In the genomic region with DNA sequence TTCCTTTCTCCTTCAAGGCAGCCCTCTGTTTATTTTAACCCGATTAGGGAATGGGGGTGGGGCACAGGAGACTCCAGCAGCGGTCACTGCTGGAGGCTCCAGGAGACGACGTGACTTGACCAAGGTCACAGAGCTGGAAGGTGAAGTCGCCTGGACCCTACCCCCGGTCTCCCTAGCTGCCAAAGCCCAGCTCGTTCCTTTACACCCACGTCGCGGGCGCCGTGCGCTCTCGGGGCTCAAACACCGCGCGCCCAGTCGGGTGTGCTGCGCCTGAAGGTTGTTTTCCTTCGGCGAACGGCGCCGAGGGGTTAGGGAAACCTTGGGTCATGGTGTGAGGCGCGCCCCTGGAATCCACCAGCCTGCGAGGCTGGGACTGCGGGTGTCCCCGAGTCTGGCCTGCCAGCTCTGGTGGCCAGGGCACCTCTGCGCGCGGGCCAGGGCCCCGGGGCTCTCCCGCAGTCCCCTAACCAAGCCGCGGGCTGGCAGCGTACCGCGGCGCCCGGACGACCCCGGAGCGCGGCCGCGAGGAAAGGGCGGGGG, we compare ENCODE assay signal across 8 cellular contexts. TPM values are rescaled to one million over a fixed set of nuclear protein-coding genes. Genes with fewer than 3 reads are reported as not detected.
DNase-seq lines count a peak whose midpoint lies in the region; ATAC-seq, FAIRE-seq and TF ChIP-seq lines count a peak whose summit lies in the region.

No MANE protein-coding gene starts in this region.

- DNase-seq in CD4-positive, CD25-positive, alpha-beta regulatory T cell, result no peak
- DNase-seq in HEK293T (ENCODE audit: extremely low spot score) (no peak), GM12878 (ENCODE audit: low read depth, low spot score) (no peak), natural killer cell (no peak), GM03348 (ENCODE audit: low spot score) (no peak), left lung (no peak)

- no peak for FAIRE-seq in GM12878 (lab: Jason Lieb, UNC)

- no TSS peak for BruUV-seq in GM12878 (replicated peaks; lab: Mats Ljungman, UMichigan)

- TF ChIP-seq CTCF in GM12878 (IDR thresholded peaks at IDR 0.05 in 2 of 3, conservative IDR thresholded peaks at IDR 0.05 in 1 of 3; ENCODE audit: control insufficient read depth in 2 of 3, extremely low read depth in 1 of 3, insufficient read depth in 1 of 3, low read depth in 3 of 3, low read length in 3 of 3) (no peak), natural killer cell (IDR thresholded peaks at IDR 0.05) (no peak), left lung (IDR thresholded peaks at IDR 0.05) (no peak)

- TF ChIP-seq POLR2A in GM12878 (IDR thresholded peaks at IDR 0.05; ENCODE audit: low read depth, low read length), result no peak

- no peaks in the 10 kb centered on the region for H4K20me1 ChIP-seq in GM12878 (ENCODE audit: control insufficient read depth, insufficient read depth)

- H3K36me3 Mint-ChIP-seq in CD4-positive, CD25-positive, alpha-beta regulatory T cell, result no peaks in the 10 kb centered on the region
- no peaks in the 10 kb centered on the region for H3K36me3 Mint-ChIP-seq in natural killer cell

- H3K9ac ChIP-seq in GM12878 (ENCODE audit: control insufficient read depth, insufficient read depth, low read length), result no peak overlapping the region

- H3K27me3 Mint-ChIP-seq in CD4-positive, CD25-positive, alpha-beta regulatory T cell, result peaks cover 66% of the 10 kb centered on the region
- peaks cover 57 to 62% of the 10 kb centered on the region in 2 donors for H3K27me3 Mint-ChIP-seq in natural killer cell (ENCODE audit: low read depth in 2 of 2)

- H3K9me3 Mint-ChIP-seq in CD4-positive, CD25-positive, alpha-beta regulatory T cell, result peaks cover 0 to 6% (median 0%) of the 10 kb centered on the region in 7 donors
- H3K9me3 Mint-ChIP-seq in natural killer cell, result no peaks in the 10 kb centered on the region

- in situ Hi-C loops in GM12878 (cut with MboI), result no loop called here

- H3K4me3 Mint-ChIP-seq in CD4-positive, CD25-positive, alpha-beta regulatory T cell, result peak overlapping the region; percentile 53 to 87 (median 72)
- H3K4me3 Mint-ChIP-seq in natural killer cell, result peak overlapping the region; percentile 60

- H2AFZ ChIP-seq in GM12878 (ENCODE audit: control insufficient read depth, low read depth, low read length), result no peak overlapping the region

- RAD21 ChIA-PET in GM12878 (lab: Charles Lee; ENCODE audit: unreplicated experiment), result no interaction called here

- no peak overlapping the region for H3K27ac Mint-ChIP-seq in CD4-positive, CD25-positive, alpha-beta regulatory T cell
- H3K27ac Mint-ChIP-seq in natural killer cell, result no peak overlapping the region

- H3K79me2 ChIP-seq in GM12878 (ENCODE audit: control insufficient read depth, insufficient read depth, low read length), result no peaks in the 10 kb centered on the region

- WGBS in GM12878 (ENCODE audit: insufficient coverage, insufficient replicate concordance, low lambda C conversion rate, missing lambda C conversion rate), result 20% methylated on average over 47 of the region's 48 CpGs

- TF ChIP-seq EP300 in GM12878 (IDR thresholded peaks at IDR 0.05; ENCODE audit: borderline replicate concordance in 1 of 2, control insufficient read depth in 1 of 2, low read depth in 2 of 2, low read length in 2 of 2), result no peak

- POLR2A ChIA-PET in HEK293T (lab: Yijun Ruan, JAX) (no interaction called here), GM12878 (lab: Charles Lee) (no interaction called here)

- H3K27me3 ChIP-seq in CD4-positive, CD25-positive, alpha-beta regulatory T cell (ENCODE audit: control insufficient read depth, insufficient read depth, low read length), result peaks cover 15% of the 10 kb centered on the region
- peaks cover 4 to 17% of the 10 kb centered on the region in 2 experiments; a peak in 3 of 4 replicates for H3K27me3 ChIP-seq in GM12878 (replicated peaks in 1 of 2; ENCODE audit: control insufficient read depth in 2 of 2, insufficient read depth in 2 of 2, low read length in 1 of 2)
- peaks cover 36 to 94% of the 10 kb centered on the region in 2 donors for H3K27me3 ChIP-seq in left lung

- no peak overlapping the region for H3K4me2 ChIP-seq in GM12878 (ENCODE audit: control insufficient read depth, insufficient read depth)

- no peak for ATAC-seq in CD4-positive, CD25-positive, alpha-beta regulatory T cell (ENCODE audit: low read depth in 2 of 2)
- ATAC-seq in GM12878, result no peak
- ATAC-seq in natural killer cell, result peak in 1 of 3 donors; percentile 20
- no peak for ATAC-seq in GM21526 (IDR thresholded peaks at IDR 0.05; ENCODE audit: low FRiP score, unreplicated experiment)
- ATAC-seq in HG03565 (IDR thresholded peaks at IDR 0.05; ENCODE audit: unreplicated experiment), result no peak
- ATAC-seq in left lung, result no peak

- TF ChIP-seq RAD21 in GM12878 (IDR thresholded peaks at IDR 0.05; ENCODE audit: insufficient read depth, low read depth, low read length), result no peak

- H3K9me3 ChIP-seq in CD4-positive, CD25-positive, alpha-beta regulatory T cell (ENCODE audit: control insufficient read depth in 2 of 2, low read length in 2 of 2), result no peaks in the 10 kb centered on the region
- H3K9me3 ChIP-seq in GM12878 (replicated peaks; ENCODE audit: control insufficient read depth, insufficient read depth, low read length) (no peaks in the 10 kb centered on the region), left lung (no peaks in the 10 kb centered on the region)

- CTCF ChIA-PET in HEK293T (lab: Yijun Ruan, JAX), result interaction anchor here (1.0 kb wide), 1 partner anchor 117 kb away, joined by 3 read pairs; no protein-coding TSS in a partner anchor
- CTCF ChIA-PET in GM12878 (lab: Yijun Ruan, JAX), result no interaction called here

- intact Hi-C loops in GM12878 (cut with micrococcal nuclease; ENCODE audit: unreplicated experiment) (loop anchor here (10.0 kb wide), 1 partner anchor 145 kb away; no protein-coding TSS in a partner anchor), natural killer cell (cut with micrococcal nuclease) (no loop called here), left lung (cut with DNase I) (no loop called here)

- H3K4me1 ChIP-seq in CD4-positive, CD25-positive, alpha-beta regulatory T cell (ENCODE audit: control insufficient read depth, insufficient read depth, low read length, poor library complexity, severe bottlenecking), result peaks cover 16% of the 10 kb centered on the region
- H3K4me1 ChIP-seq in GM12878 (ENCODE audit: control insufficient read depth, insufficient read depth, low read length) (no peaks in the 10 kb centered on the region), left lung (peaks cover 0 to 16% of the 10 kb centered on the region in 2 donors)

- H3K4me1 Mint-ChIP-seq in CD4-positive, CD25-positive, alpha-beta regulatory T cell, result peaks cover 0 to 23% (median 9%) of the 10 kb centered on the region in 4 donors
- peaks cover 5 to 12% of the 10 kb centered on the region in 2 donors for H3K4me1 Mint-ChIP-seq in natural killer cell

- H3K36me3 ChIP-seq in CD4-positive, CD25-positive, alpha-beta regulatory T cell (ENCODE audit: control insufficient read depth, insufficient read depth, low read length), result no peaks in the 10 kb centered on the region
- H3K36me3 ChIP-seq in GM12878 (ENCODE audit: control insufficient read depth in 2 of 2, insufficient read depth in 2 of 2, low read length in 1 of 2) (no peaks in the 10 kb centered on the region), left lung (no peaks in the 10 kb centered on the region)

- no peak overlapping the region for H3K27ac ChIP-seq in CD4-positive, CD25-positive, alpha-beta regulatory T cell (ENCODE audit: insufficient read depth, low read length, poor library complexity, severe bottlenecking)
- H3K27ac ChIP-seq in GM12878 (ENCODE audit: control insufficient read depth, insufficient read depth) (no peak overlapping the region), left lung (no peak overlapping the region)

- no peak overlapping the region for H3K4me3 ChIP-seq in CD4-positive, CD25-positive, alpha-beta regulatory T cell (ENCODE audit: low read depth, low read length)
- no peak overlapping the region for H3K4me3 ChIP-seq in GM12878
- H3K4me3 ChIP-seq in left lung, result peak overlapping the region in 1 of 2 donors; percentile 23

- SMC1A ChIA-PET in GM12878 (lab: Charles Lee; ENCODE audit: uncharacterized antibody, unreplicated experiment), result no interaction called here

TF ChIP-seq in HEK293T, 16 proteins besides CTCF, POLR2A, EP300 and RAD21:
- TF ChIP-seq SUZ12 (IDR thresholded peaks at IDR 0.05), result no peak
- no peak for TF ChIP-seq FOXM1 (IDR thresholded peaks at IDR 0.05; ENCODE audit: borderline replicate concordance)
- no peak for TF ChIP-seq BHLHE40 (IDR thresholded peaks at IDR 0.05; ENCODE audit: borderline replicate concordance)
- 0 out of 2 replicates have a peak, but pooled peaks have one; percentile 20 for TF ChIP-seq LEF1 (IDR thresholded peaks at IDR 0.05; ENCODE audit: borderline replicate concordance)
- TF ChIP-seq FOXK2 (IDR thresholded peaks at IDR 0.05), result no peak
- TF ChIP-seq SP1 (IDR thresholded peaks at IDR 0.05), result no peak

TF ChIP-seq in GM12878, 131 proteins besides CTCF, POLR2A, EP300 and RAD21 (continues in another document):
- TF ChIP-seq HDAC6 (IDR thresholded peaks at IDR 0.05; ENCODE audit: unreplicated experiment), result peak; percentile 71

RNA-seq across cellular contexts. Expression of a gene that starts 0.7 kb away (rescaled TPM):
- not detected for total RNA-seq in CD4-positive, CD25-positive, alpha-beta regulatory T cell
- polyA plus RNA-seq in CD4-positive, CD25-positive, alpha-beta regulatory T cell, result not detected
- total RNA-seq in GM12878 (2013; cell fraction: nucleolus; rRNA removed), result not detected in 2 replicates
- total RNA-seq in GM12878 (2014; rRNA removed) (not detected in 2 replicates), GM12878 (2014; rRNA removed; fragmentation: Illumina TruSeq; extraction: Trizol) (not detected in 2 replicates), GM12878 (2021) (not detected in 2 replicates), natural killer cell (not detected), left lung (under 1 TPM in 1 of 2 donors, not detected in 1; 0.24 TPM)
- polyA plus RNA-seq in GM12878 (2011; ENCODE audit: low read depth), result not detected
- polyA plus RNA-seq in GM12878 (2011; rRNA removed) (not detected in 2 replicates), GM12878 (2014; fragmentation: Illumina TruSeq; extraction: Trizol) (not detected in 2 replicates), GM12878 (2014; fragmentation: Nextera tagmentation; extraction: Ambion mirVana) (not detected), GM12878 (2014; rRNA removed) (not detected in 2 replicates), GM12878 (2016; fragmentation: Nextera tagmentation; extraction: Ambion mirVana) (not detected)
- polyA plus RNA-seq in GM12878 (2011; cell fraction: cytosol; rRNA removed), result not detected in 2 replicates
- polyA plus RNA-seq in GM12878 (2011; cell fraction: nucleus; rRNA removed), result not detected in 2 replicates
- polyA plus RNA-seq in GM12878 (2012), result not detected in 2 replicates
- not detected in 2 replicates for polyA minus RNA-seq in GM12878 (2011; rRNA and poly(A)+ RNA removed)
- not detected in 2 replicates for polyA minus RNA-seq in GM12878 (2011; cell fraction: cytosol; rRNA and poly(A)+ RNA removed)
- not detected in 2 replicates for polyA minus RNA-seq in GM12878 (2011; cell fraction: nucleus; rRNA and poly(A)+ RNA removed)
